14 cellular contexts compared by ENCODE assay signal in the genomic region with DNA sequence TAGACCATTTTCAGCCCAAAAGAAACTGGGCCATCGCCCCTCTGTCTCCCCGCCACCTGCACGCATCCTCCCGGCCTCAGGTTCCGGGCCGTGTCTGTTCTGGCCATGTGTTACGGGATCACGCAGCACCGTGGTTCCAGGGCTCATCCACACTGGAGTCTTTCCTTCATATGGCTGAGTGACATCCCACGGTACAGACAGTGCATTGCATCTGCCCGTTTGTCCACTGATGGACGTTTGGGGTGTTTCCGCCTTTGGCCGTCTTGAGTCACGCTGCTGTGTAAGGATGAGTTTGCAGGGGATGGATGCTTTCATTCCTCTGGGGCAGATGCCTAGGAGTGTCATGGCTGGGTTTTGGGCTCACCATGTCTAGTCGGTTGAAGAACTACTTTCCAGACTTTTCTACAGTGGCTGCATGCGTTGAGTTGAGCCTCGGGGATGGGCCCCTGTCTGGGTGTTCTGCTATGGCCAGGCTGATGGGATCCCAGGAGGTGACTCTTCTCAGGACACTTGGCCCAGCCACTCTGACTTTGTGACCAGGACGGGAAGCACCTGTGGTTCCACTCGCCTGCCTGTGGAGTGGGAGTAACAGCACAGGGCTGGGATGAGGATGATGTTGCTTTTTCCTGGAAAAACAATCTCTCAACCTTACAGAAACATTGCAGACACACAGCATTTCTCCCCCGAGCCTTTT. TPM values are rescaled to one million over a fixed set of nuclear protein-coding genes. Genes with fewer than 3 reads are reported as not detected.
A peak's percentile ranks its signal among the peaks of the same experiment; 100 is the strongest.
DNase-seq lines count a peak whose midpoint lies in the region; ATAC-seq and TF ChIP-seq lines count a peak whose summit lies in the region.
"Had no signal": no experiment of that assay in that cellular context is flagged by ENCODE, and none has a peak within 500 bp of the region (broad histone marks: within the 10 kb centered on the region; RNA-seq: fewer than 3 reads in every experiment).

No MANE protein-coding gene starts in this region.

- peak overlapping the region; percentile 75 for H3K27ac ChIP-seq in RWPE1

- H3K4me3 Mint-ChIP-seq in activated T-cell treated with anti-CD3 and anti-CD28 coated beads, Interleukin-2, amount 50 U/mL, for 24 hours: no peak overlapping the region
- H3K4me3 Mint-ChIP-seq in naive B cell: peak overlapping the region; percentile 23 to 92 (median 78)
- H3K4me3 Mint-ChIP-seq: activated CD4-positive, alpha-beta T cell treated with anti-CD3 and anti-CD28 coated beads, Interleukin-2, amount 10 ng/mL, durations not matched to agents 7 days and 5 days; central memory CD8-positive, alpha-beta T cell; mesothelial cell of epicardium had no signal

- TF ChIP-seq CTCF in RWPE1 (conservative IDR thresholded peaks at IDR 0.05; ENCODE audit: low read depth): no peak

- H3K9me3 Mint-ChIP-seq in activated T-cell treated with anti-CD3 and anti-CD28 coated beads, Interleukin-2, amount 50 U/mL, for 24 hours: no peaks in the 10 kb centered on the region
- no peaks in the 10 kb centered on the region for H3K9me3 Mint-ChIP-seq in naive B cell
- H3K9me3 Mint-ChIP-seq: activated CD4-positive, alpha-beta T cell treated with anti-CD3 and anti-CD28 coated beads, Interleukin-2, amount 10 ng/mL, durations not matched to agents 7 days and 5 days; central memory CD8-positive, alpha-beta T cell; mesothelial cell of epicardium had no signal

- ATAC-seq in GM21619 (IDR thresholded peaks at IDR 0.05; ENCODE audit: unreplicated experiment): peak; percentile 4
- no peak for ATAC-seq in naive B cell (ENCODE audit: low read depth in 2 of 2)
- no peak for ATAC-seq in HG03039 (IDR thresholded peaks at IDR 0.05; ENCODE audit: unreplicated experiment)
- ATAC-seq in HG02970 (IDR thresholded peaks at IDR 0.05; ENCODE audit: low FRiP score, unreplicated experiment): no peak

- peak overlapping the region; percentile 82 for H3K27ac Mint-ChIP-seq in activated T-cell treated with anti-CD3 and anti-CD28 coated beads, Interleukin-2, amount 50 U/mL, for 24 hours
- H3K27ac Mint-ChIP-seq in naive B cell: peak overlapping the region; percentile 47 to 99 (median 95)
- H3K27ac Mint-ChIP-seq: mesothelial cell of epicardium had no signal

- peaks cover 71% of the 10 kb centered on the region for H3K36me3 Mint-ChIP-seq in activated T-cell treated with anti-CD3 and anti-CD28 coated beads, Interleukin-2, amount 50 U/mL, for 24 hours (ENCODE audit: low read depth)
- peaks cover 0 to 14% of the 10 kb centered on the region in 2 donors for H3K36me3 Mint-ChIP-seq in naive B cell

- peaks cover 5% of the 10 kb centered on the region for H3K4me1 Mint-ChIP-seq in activated T-cell treated with anti-CD3 and anti-CD28 coated beads, Interleukin-2, amount 50 U/mL, for 24 hours (ENCODE audit: low read depth)
- peaks cover 28 to 50% (median 35%) of the 10 kb centered on the region in 3 donors for H3K4me1 Mint-ChIP-seq in naive B cell

- DNase-seq in activated T-cell treated with anti-CD3 and anti-CD28 coated beads, Interleukin-2, amount 50 U/mL, for 24 hours: no peak
- DNase-seq in activated T-cell treated with anti-CD3 and anti-CD28 coated beads, Interleukin-2, amount 50 U/mL, for 1 hour: no peak
- DNase-seq in RWPE1 (ENCODE audit: low spot score) (no peak), naive B cell (no peak), HT-29 (ENCODE audit: low spot score) (no peak)
- DNase-seq: activated CD4-positive, alpha-beta T cell treated with anti-CD3 and anti-CD28 coated beads, Interleukin-2, amount 10 ng/mL, durations not matched to agents 7 days and 5 days; KG1; NCI-H1436 treated with DMSO at 0.1 percent for 48 hours; small intestine had no signal

- CTCF ChIA-PET in RWPE1 (lab: Yijun Ruan, JAX): no interaction called here

- POLR2A ChIA-PET in RWPE1 (lab: Yijun Ruan, JAX; ENCODE audit: low non-redundant PET): no interaction called here

- no peaks in the 10 kb centered on the region for H3K27me3 Mint-ChIP-seq in activated T-cell treated with anti-CD3 and anti-CD28 coated beads, Interleukin-2, amount 50 U/mL, for 24 hours
- peaks cover 0 to 6% (median 0%) of the 10 kb centered on the region in 3 donors for H3K27me3 Mint-ChIP-seq in naive B cell
- H3K27me3 Mint-ChIP-seq: activated CD4-positive, alpha-beta T cell treated with anti-CD3 and anti-CD28 coated beads, Interleukin-2, amount 10 ng/mL, durations not matched to agents 7 days and 5 days; central memory CD8-positive, alpha-beta T cell had no signal

RNA-seq across cellular contexts. Expression of a gene that starts 16.8 kb away (rescaled TPM):
- 10 to 100 TPM in 5 of 6 donors, 1 to 10 TPM in 1; 9.4 to 18.6 (median 10.9) TPM for polyA plus RNA-seq in naive B cell (ENCODE audit: low read depth in 6 of 6)
- total RNA-seq in HT-29 (2014; rRNA removed; shearing (Covaris generic)): 36.4 and 39.3 TPM in 2 replicates

RNA-seq across cellular contexts. Expression of a gene that starts 30.1 kb away (rescaled TPM):
- 10 to 100 TPM; 25.1 to 75.7 (median 39.2) TPM for polyA plus RNA-seq in naive B cell (ENCODE audit: low read depth in 6 of 6)
- total RNA-seq in HT-29 (2014; rRNA removed; shearing (Covaris generic)): 49.7 and 55.0 TPM in 2 replicates

RNA-seq across cellular contexts. Expression of a gene that starts 58.9 kb away (rescaled TPM):
- 10 to 100 TPM in 2 of 6 donors, 1 to 10 TPM in 4; 6.4 to 11.9 (median 8.1) TPM for polyA plus RNA-seq in naive B cell (ENCODE audit: low read depth in 6 of 6)
- 31.6 and 39.6 TPM in 2 replicates for total RNA-seq in HT-29 (2014; rRNA removed; shearing (Covaris generic))
